13 cellular contexts compared by ENCODE assay signal in the genomic region with DNA sequence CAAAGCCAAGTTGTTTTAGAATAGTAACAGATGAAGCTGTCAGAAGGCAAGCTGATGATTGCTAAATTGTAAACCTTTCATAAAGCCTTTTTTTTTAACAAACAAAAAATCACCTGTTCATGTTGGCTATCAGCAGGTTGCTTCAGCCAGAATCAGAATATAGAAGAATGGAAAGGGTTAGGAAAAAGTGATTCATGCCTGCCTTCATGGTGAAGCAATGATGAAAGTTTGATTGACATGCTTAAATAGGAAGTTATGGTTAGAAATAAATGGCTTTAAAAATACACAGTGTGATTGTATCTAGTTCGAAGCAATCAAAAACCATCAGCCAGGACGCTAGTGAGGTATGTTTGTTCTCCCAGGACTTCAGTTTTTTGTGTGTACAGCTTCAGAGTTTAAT.
A peak's percentile ranks its signal among the peaks of the same experiment; 100 is the strongest.
DNase-seq lines count a peak whose midpoint lies in the region; ATAC-seq and TF ChIP-seq lines count a peak whose summit lies in the region.
"Had no signal": no experiment of that assay in that cellular context is flagged by ENCODE, and none has a peak within 500 bp of the region (broad histone marks: within the 10 kb centered on the region; RNA-seq: fewer than 3 reads in every experiment).

No MANE protein-coding gene starts in this region.

- ATAC-seq in activated naive CD8-positive, alpha-beta T cell treated with anti-CD3 and anti-CD28 coated beads, Interleukin-2, amount 50 U/mL, for 24 hours = peak; percentile 49
- ATAC-seq in memory B cell (ENCODE audit: low read depth) (no peak), GM21423 (IDR thresholded peaks at IDR 0.05; ENCODE audit: unreplicated experiment) (no peak), HG03108 (IDR thresholded peaks at IDR 0.05; ENCODE audit: unreplicated experiment) (no peak)

- no peaks in the 10 kb centered on the region for H3K27me3 Mint-ChIP-seq in activated naive CD8-positive, alpha-beta T cell treated with anti-CD3 and anti-CD28 coated beads, Interleukin-2, amount 50 U/mL, for 24 hours
- H3K27me3 Mint-ChIP-seq in memory B cell = no peaks in the 10 kb centered on the region

- peak overlapping the region; percentile 27 for H3K27ac Mint-ChIP-seq in activated naive CD8-positive, alpha-beta T cell treated with anti-CD3 and anti-CD28 coated beads, Interleukin-2, amount 50 U/mL, for 24 hours
- peak overlapping the region; percentile 32 for H3K27ac Mint-ChIP-seq in memory B cell

- peaks cover 8% of the 10 kb centered on the region for H3K36me3 Mint-ChIP-seq in activated naive CD8-positive, alpha-beta T cell treated with anti-CD3 and anti-CD28 coated beads, Interleukin-2, amount 50 U/mL, for 24 hours (ENCODE audit: low read depth)
- H3K36me3 Mint-ChIP-seq in memory B cell = peaks cover 3% of the 10 kb centered on the region

- H3K4me1 Mint-ChIP-seq in activated naive CD8-positive, alpha-beta T cell treated with anti-CD3 and anti-CD28 coated beads, Interleukin-2, amount 50 U/mL, for 24 hours = peaks cover 11% of the 10 kb centered on the region
- H3K4me1 Mint-ChIP-seq in memory B cell = no peaks in the 10 kb centered on the region

- no peak for TF ChIP-seq CTCF in NB4 (IDR thresholded peaks at IDR 0.05; ENCODE audit: low read depth, low read length)

- H3K4me3 ChIP-seq in NB4 (ENCODE audit: low read depth, low read length) = peak overlapping the region; percentile 27
- H3K4me3 ChIP-seq: skin epidermis had no signal

- no peak for TF ChIP-seq POLR2A in NB4 (IDR thresholded peaks at IDR 0.05; ENCODE audit: extremely low read depth, insufficient read length)

- no peaks in the 10 kb centered on the region for H3K9me3 Mint-ChIP-seq in activated naive CD8-positive, alpha-beta T cell treated with anti-CD3 and anti-CD28 coated beads, Interleukin-2, amount 50 U/mL, for 24 hours
- H3K9me3 Mint-ChIP-seq in memory B cell = no peaks in the 10 kb centered on the region

- H3K4me3 Mint-ChIP-seq in activated naive CD8-positive, alpha-beta T cell treated with anti-CD3 and anti-CD28 coated beads, Interleukin-2, amount 50 U/mL, for 24 hours = no peak overlapping the region
- no peak overlapping the region for H3K4me3 Mint-ChIP-seq in memory B cell

- DNase-seq in NOMO-1 (lab: John Stamatoyannopoulos, UW; ENCODE audit: unreplicated experiment in 2 of 2) (peak; percentile 10 to 82), NOMO-1 treated with dmso at 0.1 percent for 144 hours (lab: John Stamatoyannopoulos, UW; ENCODE audit: unreplicated experiment) (no peak), NB4 (ENCODE audit: low read depth) (peak; percentile 77), memory B cell (ENCODE audit: low spot score in 2 of 2) (no peak), HPDE6-E6E7 (ENCODE audit: extremely low spot score) (no peak)
- no peak for DNase-seq in activated naive CD8-positive, alpha-beta T cell treated with anti-CD3 and anti-CD28 coated beads, Interleukin-2, amount 50 U/mL, for 24 hours
- DNase-seq: 8988T; activated T-cell treated with anti-CD3 and anti-CD28 coated beads, Interleukin-2, amount 50 U/mL, for 1 hour; mesenchymal stem cell; occipital lobe had no signal

Comparison
In these comparisons a context has a peak if more than half of its experiments do, and no peak if none do; other contexts are left out.
1. DNase-seq: peak in NOMO-1 (2 of 2) and NB4 (single experiment); none in NOMO-1 treated with dmso at 0.1 percent for 144 hours (single experiment), activated naive CD8-positive, alpha-beta T cell treated with anti-CD3 and anti-CD28 coated beads, Interleukin-2, amount 50 U/mL, for 24 hours (single experiment), memory B cell (0 of 2) and HPDE6-E6E7 (single experiment).